8 cellular contexts compared by ENCODE assay signal in the genomic region with DNA sequence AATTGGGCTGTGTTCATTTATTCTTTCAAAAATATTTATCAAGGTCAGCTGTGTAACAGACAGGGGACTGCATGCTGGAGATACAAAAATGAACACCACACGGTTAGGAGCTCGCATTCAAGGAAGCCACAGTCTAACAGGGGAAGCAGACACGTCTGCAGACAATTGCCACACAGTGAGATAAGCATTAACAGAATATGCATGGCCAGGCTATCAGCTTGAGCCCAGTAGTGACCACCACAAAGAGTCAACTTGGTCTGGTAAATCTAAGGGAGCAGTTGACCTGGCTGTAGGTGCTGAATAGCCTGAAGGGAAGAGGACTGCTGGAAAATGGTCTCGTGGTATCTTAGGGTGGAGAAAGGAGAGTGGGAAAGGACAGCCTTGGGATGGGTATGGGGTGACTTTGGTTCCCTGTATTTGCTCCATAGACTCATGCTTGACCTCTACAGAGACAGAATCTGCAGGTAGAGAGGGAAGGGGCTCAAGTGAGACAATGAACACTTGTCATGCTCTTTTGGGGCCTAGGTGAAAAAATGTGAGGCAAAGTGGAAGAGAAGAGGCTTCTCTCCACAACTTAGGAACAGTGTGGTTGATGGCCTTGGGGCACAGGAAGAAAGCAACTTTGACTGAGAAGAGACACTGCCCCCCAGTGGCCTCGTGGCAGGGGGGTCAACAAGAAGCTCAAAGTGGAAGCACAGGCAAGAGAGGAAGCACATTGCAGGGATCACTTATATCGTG. TPM values are rescaled to one million over a fixed set of nuclear protein-coding genes. Genes with fewer than 3 reads are reported as not detected.
DNase-seq lines count a peak whose midpoint lies in the region; ATAC-seq and TF ChIP-seq lines count a peak whose summit lies in the region.

No MANE protein-coding gene starts in this region.

- no peak overlapping the region for H3K9ac ChIP-seq in OCI-LY3 (ENCODE audit: low read length)

- no peaks in the 10 kb centered on the region for H3K9me3 Mint-ChIP-seq in natural killer cell treated with Interleukin-12 subunit alpha and Interleukin-12 subunit beta and Interleukin-15 and Interleukin-18, amount 100 ng/mL, for 72 hours
- H3K9me3 Mint-ChIP-seq in stimulated activated naive CD8-positive, alpha-beta T cell treated with anti-CD3 and anti-CD28 coated beads, Interleukin-15, amount 100 ng/mL, for 72 hours, result no peaks in the 10 kb centered on the region

- no peaks in the 10 kb centered on the region for H3K79me2 ChIP-seq in OCI-LY3 (ENCODE audit: low read length)

- peak; percentile 95 for TF ChIP-seq CTCF in OCI-LY3 (IDR thresholded peaks at IDR 0.05; ENCODE audit: low read depth, low read length)

- 0 out of 2 replicates have a peak overlapping the region, but pooled peaks have one; percentile 0 for H3K4me2 ChIP-seq in OCI-LY3 (ENCODE audit: low read length)

- TF ChIP-seq POLR2A in erythroblast (IDR thresholded peaks at IDR 0.05; ENCODE audit: low read length), result peak; percentile 13

- no peak overlapping the region for H3K4me3 Mint-ChIP-seq in natural killer cell treated with Interleukin-12 subunit alpha and Interleukin-12 subunit beta and Interleukin-15 and Interleukin-18, amount 100 ng/mL, for 72 hours
- H3K4me3 Mint-ChIP-seq in stimulated activated naive CD8-positive, alpha-beta T cell treated with anti-CD3 and anti-CD28 coated beads, Interleukin-15, amount 100 ng/mL, for 72 hours, result no peak overlapping the region

- H3K4me1 ChIP-seq in OCI-LY3 (ENCODE audit: low read length), result peaks cover 18% of the 10 kb centered on the region

- TF ChIP-seq RAD21 in Ishikawa (IDR thresholded peaks at IDR 0.05; ENCODE audit: low read depth), result peak; percentile 74

- no peaks in the 10 kb centered on the region; the same call in 1 of the 2 replicates for H3K27me3 ChIP-seq in OCI-LY3 (ENCODE audit: low read depth, low read length)

- H3K27me3 Mint-ChIP-seq in natural killer cell treated with Interleukin-12 subunit alpha and Interleukin-12 subunit beta and Interleukin-15 and Interleukin-18, amount 100 ng/mL, for 72 hours, result peaks cover 5 to 8% of the 10 kb centered on the region in 2 donors
- H3K27me3 Mint-ChIP-seq in stimulated activated naive CD8-positive, alpha-beta T cell treated with anti-CD3 and anti-CD28 coated beads, Interleukin-15, amount 100 ng/mL, for 72 hours, result peaks cover 7% of the 10 kb centered on the region

- no peaks in the 10 kb centered on the region for H4K20me1 ChIP-seq in OCI-LY3 (ENCODE audit: insufficient read depth, low read length)

- peak; percentile 71 to 84 for ATAC-seq in natural killer cell treated with Interleukin-12 subunit alpha and Interleukin-12 subunit beta and Interleukin-15 and Interleukin-18, amount 100 ng/mL, for 72 hours
- ATAC-seq in stimulated activated naive CD8-positive, alpha-beta T cell treated with anti-CD3 and anti-CD28 coated beads, Interleukin-15, amount 100 ng/mL, for 72 hours, result peak; percentile 78

- H2AFZ ChIP-seq in OCI-LY3 (ENCODE audit: low read depth, low read length), result no peak overlapping the region; the same call in 1 of the 2 replicates

- H3K27ac ChIP-seq in OCI-LY3 (ENCODE audit: low read length), result no peak overlapping the region

- no peaks in the 10 kb centered on the region for H3K36me3 Mint-ChIP-seq in natural killer cell treated with Interleukin-12 subunit alpha and Interleukin-12 subunit beta and Interleukin-15 and Interleukin-18, amount 100 ng/mL, for 72 hours

- peaks cover 10 to 14% of the 10 kb centered on the region in 2 donors for H3K4me1 Mint-ChIP-seq in natural killer cell treated with Interleukin-12 subunit alpha and Interleukin-12 subunit beta and Interleukin-15 and Interleukin-18, amount 100 ng/mL, for 72 hours (ENCODE audit: low read depth in 2 of 2)
- peaks cover 31% of the 10 kb centered on the region for H3K4me1 Mint-ChIP-seq in stimulated activated naive CD8-positive, alpha-beta T cell treated with anti-CD3 and anti-CD28 coated beads, Interleukin-15, amount 100 ng/mL, for 72 hours

- no peaks in the 10 kb centered on the region for H3K9me3 ChIP-seq in OCI-LY3 (ENCODE audit: insufficient read depth, low read length)

- no peak for TF ChIP-seq EP300 in Ishikawa (IDR thresholded peaks at IDR 0.05; ENCODE audit: borderline replicate concordance)

- no peaks in the 10 kb centered on the region for H3K36me3 ChIP-seq in OCI-LY3 (replicated peaks; ENCODE audit: low read depth, low read length)

- H3K4me3 ChIP-seq in OCI-LY3 (ENCODE audit: low read length), result no peak overlapping the region

- H3K27ac Mint-ChIP-seq in natural killer cell treated with Interleukin-12 subunit alpha and Interleukin-12 subunit beta and Interleukin-15 and Interleukin-18, amount 100 ng/mL, for 72 hours, result peak overlapping the region in 1 of 2 donors; percentile 1
- H3K27ac Mint-ChIP-seq in stimulated activated naive CD8-positive, alpha-beta T cell treated with anti-CD3 and anti-CD28 coated beads, Interleukin-15, amount 100 ng/mL, for 72 hours, result peak overlapping the region in 1 of 2 donors; percentile 36

- peak; percentile 76 to 78 for DNase-seq in AML-193 (lab: John Stamatoyannopoulos, UW)
- peak; percentile 23 for DNase-seq in GM19240 (ENCODE audit: insufficient read length, low spot score)
- peak; percentile 70 for DNase-seq in activated CD8-positive, alpha-beta memory T cell treated with anti-CD3 and anti-CD28 coated beads, Interleukin-2, amount 50 U/mL, for 4 hours
- DNase-seq in erythroblast (lab: John Stamatoyannopoulos, UW), result peak; percentile 84 to 90
- DNase-seq in natural killer cell treated with Interleukin-12 subunit alpha and Interleukin-12 subunit beta and Interleukin-15 and Interleukin-18, amount 100 ng/mL, for 72 hours (ENCODE audit: low spot score), result peak; percentile 81
- DNase-seq in stimulated activated naive CD8-positive, alpha-beta T cell treated with anti-CD3 and anti-CD28 coated beads, Interleukin-15, amount 100 ng/mL, for 72 hours, result peak; percentile 68 to 73

TF ChIP-seq in Ishikawa, 13 proteins besides CTCF, POLR2A, EP300 and RAD21:
- no peak for TF ChIP-seq TEAD4 (IDR thresholded peaks at IDR 0.05)
- no peak for TF ChIP-seq TAF1 (IDR thresholded peaks at IDR 0.05; ENCODE audit: low read depth)
- no peak for TF ChIP-seq NFIC (IDR thresholded peaks at IDR 0.05)
- TF ChIP-seq, protein P1, sequence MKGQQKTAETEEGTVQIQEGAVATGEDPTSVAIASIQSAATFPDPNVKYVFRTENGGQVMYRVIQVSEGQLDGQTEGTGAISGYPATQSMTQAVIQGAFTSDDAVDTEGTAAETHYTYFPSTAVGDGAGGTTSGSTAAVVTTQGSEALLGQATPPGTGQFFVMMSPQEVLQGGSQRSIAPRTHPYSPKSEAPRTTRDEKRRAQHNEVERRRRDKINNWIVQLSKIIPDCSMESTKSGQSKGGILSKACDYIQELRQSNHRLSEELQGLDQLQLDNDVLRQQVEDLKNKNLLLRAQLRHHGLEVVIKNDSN (IDR thresholded peaks at IDR 0.05), result no peak
- no peak for TF ChIP-seq CREB1 (IDR thresholded peaks at IDR 0.05; ENCODE audit: low read depth)
- no peak for TF ChIP-seq EGR1 (IDR thresholded peaks at IDR 0.05)
- TF ChIP-seq TCF12 (IDR thresholded peaks at IDR 0.05; ENCODE audit: low read depth), result no peak
- TF ChIP-seq ZBTB7A (IDR thresholded peaks at IDR 0.05; ENCODE audit: low read depth), result no peak
- TF ChIP-seq YY1 (IDR thresholded peaks at IDR 0.05; ENCODE audit: low read depth), result no peak
- TF ChIP-seq FOXM1 (IDR thresholded peaks at IDR 0.05; ENCODE audit: borderline replicate concordance, low read depth), result no peak
- TF ChIP-seq CEBPB (IDR thresholded peaks at IDR 0.05), result no peak
- TF ChIP-seq, protein P2, sequence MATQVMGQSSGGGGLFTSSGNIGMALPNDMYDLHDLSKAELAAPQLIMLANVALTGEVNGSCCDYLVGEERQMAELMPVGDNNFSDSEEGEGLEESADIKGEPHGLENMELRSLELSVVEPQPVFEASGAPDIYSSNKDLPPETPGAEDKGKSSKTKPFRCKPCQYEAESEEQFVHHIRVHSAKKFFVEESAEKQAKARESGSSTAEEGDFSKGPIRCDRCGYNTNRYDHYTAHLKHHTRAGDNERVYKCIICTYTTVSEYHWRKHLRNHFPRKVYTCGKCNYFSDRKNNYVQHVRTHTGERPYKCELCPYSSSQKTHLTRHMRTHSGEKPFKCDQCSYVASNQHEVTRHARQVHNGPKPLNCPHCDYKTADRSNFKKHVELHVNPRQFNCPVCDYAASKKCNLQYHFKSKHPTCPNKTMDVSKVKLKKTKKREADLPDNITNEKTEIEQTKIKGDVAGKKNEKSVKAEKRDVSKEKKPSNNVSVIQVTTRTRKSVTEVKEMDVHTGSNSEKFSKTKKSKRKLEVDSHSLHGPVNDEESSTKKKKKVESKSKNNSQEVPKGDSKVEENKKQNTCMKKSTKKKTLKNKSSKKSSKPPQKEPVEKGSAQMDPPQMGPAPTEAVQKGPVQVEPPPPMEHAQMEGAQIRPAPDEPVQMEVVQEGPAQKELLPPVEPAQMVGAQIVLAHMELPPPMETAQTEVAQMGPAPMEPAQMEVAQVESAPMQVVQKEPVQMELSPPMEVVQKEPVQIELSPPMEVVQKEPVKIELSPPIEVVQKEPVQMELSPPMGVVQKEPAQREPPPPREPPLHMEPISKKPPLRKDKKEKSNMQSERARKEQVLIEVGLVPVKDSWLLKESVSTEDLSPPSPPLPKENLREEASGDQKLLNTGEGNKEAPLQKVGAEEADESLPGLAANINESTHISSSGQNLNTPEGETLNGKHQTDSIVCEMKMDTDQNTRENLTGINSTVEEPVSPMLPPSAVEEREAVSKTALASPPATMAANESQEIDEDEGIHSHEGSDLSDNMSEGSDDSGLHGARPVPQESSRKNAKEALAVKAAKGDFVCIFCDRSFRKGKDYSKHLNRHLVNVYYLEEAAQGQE (IDR thresholded peaks at IDR 0.05; ENCODE audit: low read depth), result no peak
- TF ChIP-seq, protein P3, sequence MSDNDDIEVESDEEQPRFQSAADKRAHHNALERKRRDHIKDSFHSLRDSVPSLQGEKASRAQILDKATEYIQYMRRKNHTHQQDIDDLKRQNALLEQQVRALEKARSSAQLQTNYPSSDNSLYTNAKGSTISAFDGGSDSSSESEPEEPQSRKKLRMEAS (IDR thresholded peaks at IDR 0.05), result no peak

RNA-seq across cellular contexts. Expression of a gene that starts 7.6 kb away (rescaled TPM):
- 1 to 10 TPM; 3.4 to 5.3 TPM for total RNA-seq in natural killer cell treated with Interleukin-12 subunit alpha and Interleukin-12 subunit beta and Interleukin-15 and Interleukin-18, amount 100 ng/mL, for 72 hours

RNA-seq across cellular contexts. Expression of a gene that starts 57.1 kb away (rescaled TPM):
- total RNA-seq in natural killer cell treated with Interleukin-12 subunit alpha and Interleukin-12 subunit beta and Interleukin-15 and Interleukin-18, amount 100 ng/mL, for 72 hours, result 100 to 1,000 TPM; 217 to 247 TPM

Comparison
In these comparisons a context has a peak if more than half of its experiments do, and no peak if none do; other contexts are left out.
1. DNase-seq: peak in every context shown above with its lines; median percentile 87 in erythroblast; 81 in natural killer cell treated with Interleukin-12 subunit alpha and Interleukin-12 subunit beta and Interleukin-15 and Interleukin-18, amount 100 ng/mL, for 72 hours; 77 in AML-193; 70 in stimulated activated naive CD8-positive, alpha-beta T cell treated with anti-CD3 and anti-CD28 coated beads, Interleukin-15, amount 100 ng/mL, for 72 hours; 70 in activated CD8-positive, alpha-beta memory T cell treated with anti-CD3 and anti-CD28 coated beads, Interleukin-2, amount 50 U/mL, for 4 hours; 23 in GM19240.